ENCODE assay signal across 8 cellular contexts in the genomic region with DNA sequence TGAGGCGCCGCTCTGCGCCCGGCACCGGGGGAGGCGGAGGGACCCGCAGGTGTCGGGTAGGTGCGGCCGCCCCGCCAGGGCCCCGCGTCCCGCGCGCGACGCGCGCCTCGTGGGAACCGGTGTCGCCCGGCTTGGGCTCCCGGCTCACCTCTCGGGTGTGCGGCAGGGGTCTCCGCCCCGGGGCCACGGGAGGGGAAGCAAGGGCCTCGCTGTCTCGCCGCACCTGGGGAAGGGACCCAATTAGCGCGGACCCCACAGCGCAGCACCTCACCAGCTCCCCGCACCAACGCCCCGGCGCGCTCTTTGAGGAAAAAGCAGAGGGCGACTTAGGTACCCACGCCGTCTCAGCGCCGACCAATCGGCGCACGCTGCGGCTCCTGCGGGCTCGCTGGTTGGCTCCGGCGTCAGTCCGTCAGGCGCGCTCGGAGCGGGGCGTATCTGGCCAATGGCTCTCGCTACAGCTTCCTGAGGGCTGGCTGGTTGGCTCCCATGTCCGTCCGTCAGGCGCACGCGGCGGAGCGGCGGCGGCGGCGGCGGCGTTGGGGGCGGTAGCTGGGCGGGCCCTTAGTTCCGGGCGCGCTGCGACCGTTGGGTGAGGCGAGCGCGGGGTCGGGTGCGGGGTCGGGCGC. TPM values are rescaled to one million over a fixed set of nuclear protein-coding genes. Genes with fewer than 3 reads are reported as not detected.
A peak's percentile ranks its signal among the peaks of the same experiment; 100 is the strongest.
DNase-seq lines count a peak whose midpoint lies in the region; ATAC-seq, FAIRE-seq and TF ChIP-seq lines count a peak whose summit lies in the region.

A gene with protein sequence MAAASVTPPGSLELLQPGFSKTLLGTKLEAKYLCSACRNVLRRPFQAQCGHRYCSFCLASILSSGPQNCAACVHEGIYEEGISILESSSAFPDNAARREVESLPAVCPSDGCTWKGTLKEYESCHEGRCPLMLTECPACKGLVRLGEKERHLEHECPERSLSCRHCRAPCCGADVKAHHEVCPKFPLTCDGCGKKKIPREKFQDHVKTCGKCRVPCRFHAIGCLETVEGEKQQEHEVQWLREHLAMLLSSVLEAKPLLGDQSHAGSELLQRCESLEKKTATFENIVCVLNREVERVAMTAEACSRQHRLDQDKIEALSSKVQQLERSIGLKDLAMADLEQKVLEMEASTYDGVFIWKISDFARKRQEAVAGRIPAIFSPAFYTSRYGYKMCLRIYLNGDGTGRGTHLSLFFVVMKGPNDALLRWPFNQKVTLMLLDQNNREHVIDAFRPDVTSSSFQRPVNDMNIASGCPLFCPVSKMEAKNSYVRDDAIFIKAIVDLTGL (plus strand): TSS at position 567 of the 629 bp plus-strand sequence. CDS start 12,225 bp downstream, outside the sequence.

- H3K27ac Mint-ChIP-seq in activated T-helper 2 cell treated with anti-CD3 and anti-CD28 coated beads, Interferon-gamma antibody, Interleukin-2, Interleukin-4, amounts not matched to agents 10 μg/mL and 5 μg/mL and 100 μg/mL, durations not matched to agents 14 hours and 24 hours and 36 hours = peak within 1 kb of the TSS; percentile 87
- H3K27ac Mint-ChIP-seq in natural killer cell treated with Interleukin-12 subunit alpha and Interleukin-12 subunit beta and Interleukin-15 and Interleukin-18, amount 100 ng/mL, for 72 hours = peak within 1 kb of the TSS; percentile 84 to 85

- peak within 1 kb of the TSS; percentile 93 for H3K4me2 ChIP-seq in Loucy (ENCODE audit: low read depth, low read length, poor library complexity, severe bottlenecking)

- H3K9me2 ChIP-seq in Loucy (replicated peaks; ENCODE audit: low read depth, low read length) = no peaks in the 10 kb centered on the region

- peaks cover 6% of the 10 kb centered on the region; the same call in 1 of the 2 replicates for H3K36me3 ChIP-seq in Loucy (ENCODE audit: insufficient read depth, low read length)
- H3K36me3 ChIP-seq in RWPE2 (ENCODE audit: low read depth) = peaks cover 15% of the 10 kb centered on the region

- peak; percentile 100 for DNase-seq in ELF-1 (ENCODE audit: low read depth, low spot score)
- DNase-seq in H54 (ENCODE audit: insufficient read length, low spot score) = peak; percentile 100
- peak; percentile 97 for DNase-seq in RWPE2 (ENCODE audit: low spot score)
- DNase-seq in activated T-helper 2 cell treated with anti-CD3 and anti-CD28 coated beads, Interferon-gamma antibody, Interleukin-2, Interleukin-4, amounts not matched to agents 10 μg/mL and 5 μg/mL and 100 μg/mL, durations not matched to agents 14 hours and 24 hours and 36 hours (ENCODE audit: low spot score) = peak; percentile 99
- DNase-seq in fibroblast of pulmonary artery (ENCODE audit: low read depth) = peak; percentile 99
- peak; percentile 99 for DNase-seq in natural killer cell treated with Interleukin-12 subunit alpha and Interleukin-12 subunit beta and Interleukin-15 and Interleukin-18, amount 100 ng/mL, for 72 hours (ENCODE audit: low spot score)
- peak; percentile 98 for DNase-seq in stimulated activated naive CD4-positive, alpha-beta T cell treated with Interleukin-2 at 50 U/mL for 16 hours (lab: John Stamatoyannopoulos, UW)

- H3K4me3 ChIP-seq in Loucy (ENCODE audit: low read length, poor library complexity, severe bottlenecking) = peak within 1 kb of the TSS; percentile 87
- peak within 1 kb of the TSS; percentile 62 for H3K4me3 ChIP-seq in RWPE2 (ENCODE audit: severe bottlenecking)
- peak within 1 kb of the TSS; percentile 71 for H3K4me3 ChIP-seq in fibroblast of pulmonary artery (replicated peaks; ENCODE audit: low read depth, low read length)

- H3K4me1 Mint-ChIP-seq in activated T-helper 2 cell treated with anti-CD3 and anti-CD28 coated beads, Interferon-gamma antibody, Interleukin-2, Interleukin-4, amounts not matched to agents 10 μg/mL and 5 μg/mL and 100 μg/mL, durations not matched to agents 14 hours and 24 hours and 36 hours (ENCODE audit: low read depth) = peaks cover 30% of the 10 kb centered on the region
- peaks cover 15 to 33% of the 10 kb centered on the region in 2 donors for H3K4me1 Mint-ChIP-seq in natural killer cell treated with Interleukin-12 subunit alpha and Interleukin-12 subunit beta and Interleukin-15 and Interleukin-18, amount 100 ng/mL, for 72 hours (ENCODE audit: low read depth in 2 of 2)

- H2AFZ ChIP-seq in Loucy (ENCODE audit: low read length) = peak within 1 kb of the TSS; percentile 98

- H3K79me2 ChIP-seq in Loucy (ENCODE audit: insufficient read depth, low read length) = peaks cover 54% of the 10 kb centered on the region

- FAIRE-seq in H54 (lab: Jason Lieb, UNC) = no peak

- intact Hi-C loops in activated T-helper 2 cell treated with anti-CD3 and anti-CD28 coated beads, Interferon-gamma antibody, Interleukin-2, Interleukin-4, amounts not matched to agents 10 μg/mL and 5 μg/mL and 100 μg/mL, durations not matched to agents 14 hours and 24 hours and 36 hours (cut with micrococcal nuclease) = loop anchor here (1.0 to 2.0 kb wide), 3 partner anchors 16 to 59 kb away; a partner anchor contains a TSS

- peaks cover 35% of the 10 kb centered on the region for H4K20me1 ChIP-seq in Loucy (ENCODE audit: insufficient read depth, low read length, poor library complexity, severe bottlenecking)

- H3K4me3 Mint-ChIP-seq in activated T-helper 2 cell treated with anti-CD3 and anti-CD28 coated beads, Interferon-gamma antibody, Interleukin-2, Interleukin-4, amounts not matched to agents 10 μg/mL and 5 μg/mL and 100 μg/mL, durations not matched to agents 14 hours and 24 hours and 36 hours (ENCODE audit: low read depth) = peak within 1 kb of the TSS; percentile 97
- H3K4me3 Mint-ChIP-seq in natural killer cell treated with Interleukin-12 subunit alpha and Interleukin-12 subunit beta and Interleukin-15 and Interleukin-18, amount 100 ng/mL, for 72 hours = peak within 1 kb of the TSS; percentile 96

- H3K9me3 ChIP-seq in Loucy (ENCODE audit: insufficient read depth, low read depth, low read length) = no peaks in the 10 kb centered on the region
- H3K9me3 ChIP-seq in RWPE2 (ENCODE audit: severe bottlenecking) = no peaks in the 10 kb centered on the region

- TF ChIP-seq POLR2A in H54 (IDR thresholded peaks at IDR 0.05; ENCODE audit: low read depth, low read length) = peak; percentile 90

- H3K36me3 Mint-ChIP-seq in activated T-helper 2 cell treated with anti-CD3 and anti-CD28 coated beads, Interferon-gamma antibody, Interleukin-2, Interleukin-4, amounts not matched to agents 10 μg/mL and 5 μg/mL and 100 μg/mL, durations not matched to agents 14 hours and 24 hours and 36 hours (ENCODE audit: low read depth) = peaks cover 35% of the 10 kb centered on the region
- H3K36me3 Mint-ChIP-seq in natural killer cell treated with Interleukin-12 subunit alpha and Interleukin-12 subunit beta and Interleukin-15 and Interleukin-18, amount 100 ng/mL, for 72 hours = no peaks in the 10 kb centered on the region

- H3K4me1 ChIP-seq in Loucy (ENCODE audit: insufficient read depth, low read length, poor library complexity, severe bottlenecking) (peaks cover 31% of the 10 kb centered on the region), RWPE2 (ENCODE audit: insufficient read depth, poor library complexity, severe bottlenecking) (no peaks in the 10 kb centered on the region)

- no peaks in the 10 kb centered on the region for H3F3A ChIP-seq in Loucy (ENCODE audit: low read depth)

- H3K9me3 Mint-ChIP-seq in activated T-helper 2 cell treated with anti-CD3 and anti-CD28 coated beads, Interferon-gamma antibody, Interleukin-2, Interleukin-4, amounts not matched to agents 10 μg/mL and 5 μg/mL and 100 μg/mL, durations not matched to agents 14 hours and 24 hours and 36 hours = no peaks in the 10 kb centered on the region
- H3K9me3 Mint-ChIP-seq in natural killer cell treated with Interleukin-12 subunit alpha and Interleukin-12 subunit beta and Interleukin-15 and Interleukin-18, amount 100 ng/mL, for 72 hours = no peaks in the 10 kb centered on the region

- no peaks in the 10 kb centered on the region for H3K27me3 ChIP-seq in Loucy (ENCODE audit: insufficient read depth, low read length, poor library complexity, severe bottlenecking)
- H3K27me3 ChIP-seq in RWPE2 (ENCODE audit: insufficient read depth, poor library complexity, severe bottlenecking) = no peaks in the 10 kb centered on the region

- no peak for TF ChIP-seq CTCF in Loucy (conservative IDR thresholded peaks at IDR 0.05; ENCODE audit: low read length)
- TF ChIP-seq CTCF in RWPE2 (IDR thresholded peaks at IDR 0.05; ENCODE audit: poor library complexity, severe bottlenecking) = no peak
- no peak for TF ChIP-seq CTCF in fibroblast of pulmonary artery (IDR thresholded peaks at IDR 0.05; ENCODE audit: low read length, missing control alignments)

- no peaks in the 10 kb centered on the region for H3K27me3 Mint-ChIP-seq in activated T-helper 2 cell treated with anti-CD3 and anti-CD28 coated beads, Interferon-gamma antibody, Interleukin-2, Interleukin-4, amounts not matched to agents 10 μg/mL and 5 μg/mL and 100 μg/mL, durations not matched to agents 14 hours and 24 hours and 36 hours (ENCODE audit: low read depth)
- no peaks in the 10 kb centered on the region for H3K27me3 Mint-ChIP-seq in natural killer cell treated with Interleukin-12 subunit alpha and Interleukin-12 subunit beta and Interleukin-15 and Interleukin-18, amount 100 ng/mL, for 72 hours

- peak within 1 kb of the TSS; percentile 97 for H3K9ac ChIP-seq in Loucy (ENCODE audit: low read depth, low read length, poor library complexity, severe bottlenecking)

- peak; percentile 96 for ATAC-seq in RWPE2 (ENCODE audit: low read depth)
- ATAC-seq in natural killer cell treated with Interleukin-12 subunit alpha and Interleukin-12 subunit beta and Interleukin-15 and Interleukin-18, amount 100 ng/mL, for 72 hours = peak; percentile 90

- peak within 1 kb of the TSS; percentile 68 for H3K27ac ChIP-seq in RWPE2 (ENCODE audit: poor library complexity, severe bottlenecking)

RNA-seq across cellular contexts. Expression of the gene that starts here (rescaled TPM):
- total RNA-seq in activated T-helper 2 cell treated with anti-CD3 and anti-CD28 coated beads, Interferon-gamma antibody, Interleukin-2, Interleukin-4, amounts not matched to agents 10 μg/mL and 5 μg/mL and 100 μg/mL, durations not matched to agents 14 hours and 24 hours and 36 hours = 59.5 and 60.4 TPM in 2 replicates
- 100 to 1,000 TPM in 1 of 2 donors, 10 to 100 TPM in 1; 55.7 to 107 TPM for total RNA-seq in natural killer cell treated with Interleukin-12 subunit alpha and Interleukin-12 subunit beta and Interleukin-15 and Interleukin-18, amount 100 ng/mL, for 72 hours

Comparison
In these comparisons a context has a peak if more than half of its experiments do, and no peak if none do; other contexts are left out.
1. Peak in every context shown above with its lines: DNase-seq, ATAC-seq, H3K4me3 ChIP-seq and H3K27ac ChIP-seq.